11 cellular contexts compared by ENCODE assay signal in the genomic region with DNA sequence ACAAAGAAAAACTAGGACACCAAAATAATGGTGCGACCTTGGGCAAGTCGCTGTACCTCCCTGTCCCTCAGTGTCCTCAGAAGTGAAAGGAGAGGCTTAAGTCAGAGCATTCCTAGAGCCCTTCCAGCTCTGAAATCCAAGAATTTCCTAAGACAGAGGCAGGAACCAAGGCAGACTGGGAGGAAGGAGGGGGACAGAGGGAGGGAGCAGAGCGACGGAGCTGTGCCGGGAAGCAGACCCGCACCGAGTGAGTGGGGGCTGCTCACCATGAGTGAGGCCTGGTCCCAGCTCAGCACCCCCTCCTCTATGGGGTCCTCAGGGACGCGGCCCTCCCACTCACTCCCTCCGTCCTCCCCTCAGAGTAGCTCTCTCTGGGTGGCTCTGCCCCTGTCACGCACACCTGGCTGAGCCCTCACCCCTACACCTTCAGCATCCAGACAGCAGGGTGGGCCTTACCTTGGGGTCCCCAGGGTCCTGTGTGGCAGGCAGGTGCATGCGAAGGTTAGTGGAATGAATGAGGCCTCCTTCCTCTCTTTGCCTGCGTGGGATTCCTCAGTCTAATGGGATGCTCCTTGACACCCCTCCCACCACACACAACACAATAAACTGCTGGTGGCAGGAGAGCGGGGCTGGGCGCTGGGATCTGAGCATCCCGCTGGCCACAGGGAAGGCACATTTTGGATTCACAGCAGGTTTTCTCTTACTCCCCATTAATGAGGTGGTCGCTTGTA. TPM values are rescaled to one million over a fixed set of nuclear protein-coding genes. Genes with fewer than 3 reads are reported as not detected.
DNase-seq lines count a peak whose midpoint lies in the region; ATAC-seq and TF ChIP-seq lines count a peak whose summit lies in the region.
"Had no signal": no experiment of that assay in that cellular context is flagged by ENCODE, and none has a peak within 500 bp of the region (broad histone marks: within the 10 kb centered on the region; RNA-seq: fewer than 3 reads in every experiment).

No MANE protein-coding gene starts in this region.

- H3K27ac Mint-ChIP-seq in activated naive CD8-positive, alpha-beta T cell = no peak overlapping the region
- H3K27ac Mint-ChIP-seq in activated naive CD8-positive, alpha-beta T cell treated with anti-CD3 and anti-CD28 coated beads for 36 hours = no peak overlapping the region
- peak overlapping the region; percentile 99 to 100 (median 99) for H3K27ac Mint-ChIP-seq in nephron
- H3K27ac Mint-ChIP-seq: T-helper 1 cell treated with Interleukin-12 subunit alpha and Interleukin-12 subunit beta and Interleukin-4 antibody, amounts not matched to agents 30 μg/mL and 1 μg/mL, for 36 hours had no signal

- H3K27me3 ChIP-seq in esophagus squamous epithelium (peaks cover 0 to 53% (median 0%) of the 10 kb centered on the region in 4 donors), uterus (no peaks in the 10 kb centered on the region)
- H3K27me3 ChIP-seq: upper lobe of left lung had no signal

- H3K36me3 ChIP-seq in esophagus squamous epithelium = no peaks in the 10 kb centered on the region
- H3K36me3 ChIP-seq in uterus = no peaks in the 10 kb centered on the region
- H3K36me3 ChIP-seq: upper lobe of left lung had no signal

- H3K27me3 Mint-ChIP-seq in activated naive CD8-positive, alpha-beta T cell = no peaks in the 10 kb centered on the region
- peaks cover 21% of the 10 kb centered on the region for H3K27me3 Mint-ChIP-seq in activated naive CD8-positive, alpha-beta T cell treated with anti-CD3 and anti-CD28 coated beads for 36 hours
- peaks cover 26% of the 10 kb centered on the region for H3K27me3 Mint-ChIP-seq in nephron (ENCODE audit: low read depth)

- H3K4me3 Mint-ChIP-seq in activated naive CD8-positive, alpha-beta T cell = peak overlapping the region; percentile 69
- H3K4me3 Mint-ChIP-seq in activated naive CD8-positive, alpha-beta T cell treated with anti-CD3 and anti-CD28 coated beads for 36 hours = no peak overlapping the region
- peak overlapping the region; percentile 84 to 89 (median 87) for H3K4me3 Mint-ChIP-seq in nephron
- H3K4me3 Mint-ChIP-seq: T-helper 1 cell treated with Interleukin-12 subunit alpha and Interleukin-12 subunit beta and Interleukin-4 antibody, amounts not matched to agents 30 μg/mL and 1 μg/mL, for 36 hours had no signal

- no peak for TF ChIP-seq POLR2A in esophagus squamous epithelium (IDR thresholded peaks at IDR 0.05)
- no peak for TF ChIP-seq POLR2A in uterus (IDR thresholded peaks at IDR 0.05)

- H3K9me3 Mint-ChIP-seq in activated naive CD8-positive, alpha-beta T cell (ENCODE audit: low read depth) = no peaks in the 10 kb centered on the region
- H3K9me3 Mint-ChIP-seq in activated naive CD8-positive, alpha-beta T cell treated with anti-CD3 and anti-CD28 coated beads for 36 hours = no peaks in the 10 kb centered on the region
- H3K9me3 Mint-ChIP-seq in nephron = no peaks in the 10 kb centered on the region
- H3K9me3 Mint-ChIP-seq: T-helper 1 cell treated with Interleukin-12 subunit alpha and Interleukin-12 subunit beta and Interleukin-4 antibody, amounts not matched to agents 30 μg/mL and 1 μg/mL, for 36 hours had no signal

- H3K4me3 ChIP-seq in esophagus squamous epithelium = peak overlapping the region in 2 of 4 donors; percentile 57 to 58
- H3K4me3 ChIP-seq in uterus = peak overlapping the region in 1 of 2 donors; percentile 75

- no peak for TF ChIP-seq CTCF in esophagus squamous epithelium (IDR thresholded peaks at IDR 0.05)
- no peak for TF ChIP-seq CTCF in nephron (IDR thresholded peaks at IDR 0.05; ENCODE audit: unreplicated experiment in 3 of 3)
- TF ChIP-seq CTCF in uterus (IDR thresholded peaks at IDR 0.05) = no peak

- H3K4me1 ChIP-seq in esophagus squamous epithelium = peaks cover 29 to 52% (median 34%) of the 10 kb centered on the region in 3 donors
- peaks cover 0 to 22% of the 10 kb centered on the region in 2 donors for H3K4me1 ChIP-seq in uterus

- intact Hi-C loops in esophagus squamous epithelium (cut with DNase I) (no loop called here), uterus (cut with DNase I; ENCODE audit: low total_unique reads) (no loop called here)

- H3K27ac ChIP-seq in esophagus squamous epithelium (peak overlapping the region in 3 of 4 donors; percentile 78 to 90 (median 87)), uterus (peak overlapping the region; percentile 95 to 97)

- WGBS in esophagus squamous epithelium, 2 donors = 42 to 80% methylated on average over 7 to 9 of the region's 17 CpGs

- peaks cover 26% of the 10 kb centered on the region for H3K4me1 Mint-ChIP-seq in activated naive CD8-positive, alpha-beta T cell (ENCODE audit: low read depth)
- peaks cover 24% of the 10 kb centered on the region for H3K4me1 Mint-ChIP-seq in activated naive CD8-positive, alpha-beta T cell treated with anti-CD3 and anti-CD28 coated beads for 36 hours
- H3K4me1 Mint-ChIP-seq in nephron = peaks cover 70% of the 10 kb centered on the region

- no peaks in the 10 kb centered on the region for H3K36me3 Mint-ChIP-seq in activated naive CD8-positive, alpha-beta T cell
- no peaks in the 10 kb centered on the region for H3K36me3 Mint-ChIP-seq in activated naive CD8-positive, alpha-beta T cell treated with anti-CD3 and anti-CD28 coated beads for 36 hours
- H3K36me3 Mint-ChIP-seq in nephron (ENCODE audit: low read depth) = no peaks in the 10 kb centered on the region

- H3K9me3 ChIP-seq in esophagus squamous epithelium = no peaks in the 10 kb centered on the region
- no peaks in the 10 kb centered on the region for H3K9me3 ChIP-seq in uterus
- H3K9me3 ChIP-seq: upper lobe of left lung had no signal

- DNase-seq in activated naive CD8-positive, alpha-beta T cell treated with anti-CD3 and anti-CD28 coated beads for 36 hours = no peak
- no peak for DNase-seq in esophagus squamous epithelium (lab: John Stamatoyannopoulos, UW)
- no peak for DNase-seq in uterus
- no peak for DNase-seq in Ammon's horn (ENCODE audit: low spot score)
- DNase-seq in NCI-H1930 (lab: John Stamatoyannopoulos, UW) = no peak
- DNase-seq: upper lobe of left lung had no signal

- ATAC-seq in HG02798 (IDR thresholded peaks at IDR 0.05; ENCODE audit: poor library complexity, unreplicated experiment) = no peak

RNA-seq across cellular contexts. Expression of gene SMARCD3, which starts 4.6 kb away (rescaled TPM):
- total RNA-seq in activated naive CD8-positive, alpha-beta T cell treated with anti-CD3 and anti-CD28 coated beads for 36 hours = 1 to 10 TPM; 4.1 to 4.3 TPM
- total RNA-seq in esophagus squamous epithelium = 10 to 100 TPM in 1 of 4 donors, 1 to 10 TPM in 3; 2.5 to 11.6 (median 6.3) TPM
- total RNA-seq in uterus = 10 to 100 TPM; 21.3 to 80.7 (median 43.3) TPM

RNA-seq across cellular contexts. Expression of gene CHPF2, which starts 20.8 kb away (rescaled TPM):
- total RNA-seq in activated naive CD8-positive, alpha-beta T cell treated with anti-CD3 and anti-CD28 coated beads for 36 hours = 10 to 100 TPM; 24.5 to 25.1 TPM
- total RNA-seq in esophagus squamous epithelium (10 to 100 TPM; 21.8 to 23.5 (median 22.3) TPM), uterus (10 to 100 TPM; 18.5 to 32.6 (median 31.2) TPM)

RNA-seq across cellular contexts. Expression of gene ABCF2, which starts 26.1 kb away (rescaled TPM):
- total RNA-seq in activated naive CD8-positive, alpha-beta T cell treated with anti-CD3 and anti-CD28 coated beads for 36 hours = 10 to 100 TPM; 85.2 to 87.5 TPM
- total RNA-seq in esophagus squamous epithelium = 10 to 100 TPM; 27.0 to 44.7 (median 40.5) TPM
- 10 to 100 TPM in 3 of 4 donors, 1 to 10 TPM in 1; 6.8 to 39.2 (median 37.7) TPM for total RNA-seq in uterus

RNA-seq across cellular contexts. Expression of gene H2BK1, which starts 42.8 kb away (rescaled TPM):
- total RNA-seq in activated naive CD8-positive, alpha-beta T cell treated with anti-CD3 and anti-CD28 coated beads for 36 hours = not detected
- total RNA-seq in esophagus squamous epithelium (not detected), uterus (1 to 10 TPM in 1 of 4 donors, not detected in 3; 4.4 TPM)
- total RNA-seq: liver, upper lobe of left lung had no signal

Comparison
In these comparisons a context has a peak if more than half of its experiments do, and no peak if none do; other contexts are left out.
1. H3K27ac Mint-ChIP-seq: peak in nephron (3 of 3); none in activated naive CD8-positive, alpha-beta T cell (single experiment) and activated naive CD8-positive, alpha-beta T cell treated with anti-CD3 and anti-CD28 coated beads for 36 hours (single experiment).